ENCODE assay signal across 1 cellular context in genomic region chr11:120184946-120185677, GRCh38.
TF ChIP-seq lines count a peak whose summit lies in the region.

No MANE protein-coding gene starts in this region.

TF ChIP-seq in HepG2, 621 proteins besides CTCF, POLR2A, EP300 and RAD21 (continued from another document):
- TF ChIP-seq GABPA (IDR thresholded peaks at IDR 0.05; ENCODE audit: low read depth, low read length) (no peak), GABPA (CRISPR knock-in tag; IDR thresholded peaks at IDR 0.05; ENCODE audit: low read depth) (no peak), ZNF720 (CRISPR knock-in tag; IDR thresholded peaks at IDR 0.05) (no peak), ZNF280D (CRISPR knock-in tag; IDR thresholded peaks at IDR 0.05) (peak; percentile 26; the same call in 1 of the 2 replicates), GATA4 (IDR thresholded peaks at IDR 0.05; ENCODE audit: borderline replicate concordance, low read depth) (0 out of 2 replicates have a peak, but pooled peaks have one; percentile 25), ZSCAN22 (CRISPR knock-in tag; IDR thresholded peaks at IDR 0.05) (no peak), ZNF776 (CRISPR knock-in tag; IDR thresholded peaks at IDR 0.05) (0 out of 2 replicates have a peak, but pooled peaks have one; percentile 52), MIER3 (CRISPR knock-in tag; IDR thresholded peaks at IDR 0.05; ENCODE audit: borderline replicate concordance) (peak; percentile 85), ZNF549 (CRISPR knock-in tag; IDR thresholded peaks at IDR 0.05) (no peak), ZNF24 (IDR thresholded peaks at IDR 0.05) (no peak), ZNF687 (CRISPR knock-in tag; IDR thresholded peaks at IDR 0.05) (peak; percentile 91), FOXP4 (CRISPR knock-in tag; IDR thresholded peaks at IDR 0.05) (peak; percentile 70), ZUFSP (CRISPR knock-in tag; IDR thresholded peaks at IDR 0.05; ENCODE audit: borderline replicate concordance) (no peak)
